ENCODE assay signal across 25 cellular contexts in the genomic region with DNA sequence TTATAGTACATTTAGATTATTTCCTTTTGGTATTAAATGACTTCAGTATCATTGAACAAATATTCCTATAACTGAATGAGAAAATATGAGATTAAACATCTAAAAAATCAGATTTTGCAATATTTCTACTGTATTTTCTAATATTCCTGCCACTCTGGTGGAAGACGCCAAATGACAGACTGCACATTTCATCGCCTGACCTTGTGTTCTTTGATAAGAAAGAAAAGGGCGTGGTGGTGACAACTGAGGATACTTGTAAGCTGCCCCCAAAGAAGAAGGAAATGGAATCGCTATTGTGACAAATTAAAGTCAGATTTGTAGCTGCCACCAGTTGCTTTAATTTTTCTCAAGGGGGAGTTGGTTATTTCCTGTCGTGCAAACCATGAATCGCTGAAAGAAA.
"Had no signal": no experiment of that assay in that cellular context is flagged by ENCODE, and none has a peak within 500 bp of the region (broad histone marks: within the 10 kb centered on the region; RNA-seq: fewer than 3 reads in every experiment).

No MANE protein-coding gene starts in this region.

- H3K4me3 ChIP-seq: ascending aorta, esophagus muscularis mucosa, pancreas, prostate gland, stomach, tibial artery, upper lobe of right lung had no signal

- H3K36me3 ChIP-seq: ascending aorta, esophagus muscularis mucosa, pancreas, prostate gland, stomach, tibial artery, upper lobe of right lung had no signal

- H3K27ac ChIP-seq: ascending aorta, esophagus muscularis mucosa, foreskin keratinocyte, pancreas, prostate gland, stomach, tibial artery, upper lobe of right lung, VCaP had no signal

- DNase-seq: activated CD4-positive, alpha-beta T cell treated with anti-CD3 and anti-CD28 coated beads for 4 hours; activated CD4-positive, alpha-beta T cell treated with anti-CD3 and anti-CD28 coated beads, Interleukin-2, amount 50 U/mL, for 4 hours; activated naive CD4-positive, alpha-beta T cell treated with Interleukin-2 at 50 U/mL for 16 hours; activated T-cell treated with anti-CD3 and anti-CD28 coated beads for 4 hours; activated T-cell treated with anti-CD3 and anti-CD28 coated beads, Interleukin-2, amount 50 U/mL, for 72 hours; caudate nucleus; endodermal cell; foreskin keratinocyte; midbrain; naive thymus-derived CD8-positive, alpha-beta T cell; nucleus accumbens; pancreas; retina; stimulated activated CD4-positive, alpha-beta T cell treated with anti-CD3 and anti-CD28 coated beads, Interleukin-15, amount 100 ng/mL, for 24 hours; stimulated activated CD4-positive, alpha-beta T cell treated with anti-CD3 and anti-CD28 coated beads, Interleukin-2, amount 100 ng/mL, for 24 hours; stimulated activated naive B cell treated with anti-CD40 and anti-IgM and Interleukin-4, amounts not matched to agents 10 μg/mL and 1 μg/mL and 100 μg/mL, for 72 hours; stomach; T-helper 2 cell; tibial artery; upper lobe of right lung had no signal

- ATAC-seq: activated T-cell treated with anti-CD3 and anti-CD28 coated beads, Interleukin-2, amount 50 U/mL, for 72 hours; foreskin keratinocyte; naive thymus-derived CD8-positive, alpha-beta T cell; pancreas; stimulated activated naive B cell treated with anti-CD40 and anti-IgM and Interleukin-4, amounts not matched to agents 10 μg/mL and 1 μg/mL and 100 μg/mL, for 72 hours; upper lobe of right lung had no signal

- H3K9me3 ChIP-seq: ascending aorta, esophagus muscularis mucosa, pancreas, prostate gland, stomach, tibial artery, upper lobe of right lung had no signal

- H3K27me3 ChIP-seq: ascending aorta, esophagus muscularis mucosa, foreskin keratinocyte, pancreas, stomach, tibial artery, upper lobe of right lung had no signal

- H3K4me1 ChIP-seq: ascending aorta, pancreas, prostate gland, tibial artery had no signal

- FAIRE-seq: islet of Langerhans had no signal
